ENCODE assay signal across 8 cellular contexts in genomic region chr1:38003261-38004250, GRCh38. TPM values are rescaled to one million over a fixed set of nuclear protein-coding genes. Genes with fewer than 3 reads are reported as not detected.
DNase-seq lines count a peak whose midpoint lies in the region; ATAC-seq and TF ChIP-seq lines count a peak whose summit lies in the region.

No MANE protein-coding gene starts in this region.

- H2AFZ ChIP-seq in neural progenitor cell (replicated peaks), result no peak overlapping the region

- no peaks in the 10 kb centered on the region for H3K27me3 ChIP-seq in CD4-positive, alpha-beta memory T cell (ENCODE audit: insufficient read depth, low read length)
- H3K27me3 ChIP-seq in NT2/D1 (ENCODE audit: insufficient read depth, insufficient read length) (no peaks in the 10 kb centered on the region), neural progenitor cell (no peaks in the 10 kb centered on the region)

- peaks cover 11% of the 10 kb centered on the region for H4K20me1 ChIP-seq in neural progenitor cell (ENCODE audit: low read depth)

- H3K36me3 Mint-ChIP-seq in CD4-positive, alpha-beta memory T cell, result no peaks in the 10 kb centered on the region
- H3K36me3 Mint-ChIP-seq in endothelial cell (ENCODE audit: low read depth, unreplicated experiment) (peaks cover 17% of the 10 kb centered on the region), neural progenitor cell (peaks cover 1% of the 10 kb centered on the region)

- no peak for TF ChIP-seq CTCF in endothelial cell (IDR thresholded peaks at IDR 0.05; ENCODE audit: unreplicated experiment)
- no peak for TF ChIP-seq CTCF in neural progenitor cell (IDR thresholded peaks at IDR 0.05)

- peaks cover 34% of the 10 kb centered on the region for H3K79me2 ChIP-seq in neural progenitor cell (ENCODE audit: low read depth)

- CTCF ChIA-PET in CD4-positive, alpha-beta memory T cell (lab: Charles Lee; ENCODE audit: partially characterized antibody), result interaction anchor here (0.9 to 1.6 kb wide), 2 partner anchors 10 to 13 kb away, joined by 3 to 6 read pairs; partner anchors contain the start of gene SF3A3

- peaks cover 13% of the 10 kb centered on the region for H3F3A ChIP-seq in neural progenitor cell (ENCODE audit: low read depth)

- ATAC-seq in HG03097 (IDR thresholded peaks at IDR 0.05; ENCODE audit: low FRiP score, unreplicated experiment), result no peak

- POLR2A ChIA-PET in CD4-positive, alpha-beta memory T cell (lab: Charles Lee; ENCODE audit: partially characterized antibody), result interaction anchor here (0.7 to 1.3 kb wide), 3 partner anchors 8 to 15 kb away, joined by 3 read pairs; no protein-coding TSS in a partner anchor

- peaks cover 7% of the 10 kb centered on the region for H3K4me1 ChIP-seq in CD4-positive, alpha-beta memory T cell (ENCODE audit: insufficient read depth, low read length)
- peaks cover 54% of the 10 kb centered on the region for H3K4me1 ChIP-seq in NT2/D1 (ENCODE audit: insufficient read depth, insufficient read length)
- peaks cover 42% of the 10 kb centered on the region for H3K4me1 ChIP-seq in neural progenitor cell

- peaks cover 0 to 2% (median 0%) of the 10 kb centered on the region in 8 donors for H3K9me3 Mint-ChIP-seq in CD4-positive, alpha-beta memory T cell
- H3K9me3 Mint-ChIP-seq in endothelial cell (ENCODE audit: unreplicated experiment) (no peaks in the 10 kb centered on the region), neural progenitor cell (no peaks in the 10 kb centered on the region)

- H3K27me3 Mint-ChIP-seq in CD4-positive, alpha-beta memory T cell, result peaks cover 0 to 6% of the 10 kb centered on the region in 2 donors
- H3K27me3 Mint-ChIP-seq in endothelial cell (ENCODE audit: unreplicated experiment) (peaks cover 12% of the 10 kb centered on the region), neural progenitor cell (ENCODE audit: insufficient read depth, low read depth) (peaks cover 8% of the 10 kb centered on the region)

- H3K4me1 Mint-ChIP-seq in CD4-positive, alpha-beta memory T cell, result peaks cover 6 to 35% (median 17%) of the 10 kb centered on the region in 4 donors
- peaks cover 57% of the 10 kb centered on the region for H3K4me1 Mint-ChIP-seq in endothelial cell (ENCODE audit: unreplicated experiment)
- peaks cover 48% of the 10 kb centered on the region for H3K4me1 Mint-ChIP-seq in neural progenitor cell

- DNase-seq in CD4-positive, alpha-beta memory T cell, result no peak
- DNase-seq in NT2/D1 (ENCODE audit: low read depth, low spot score) (no peak), endothelial cell (ENCODE audit: low spot score) (no peak), neural progenitor cell (ENCODE audit: low spot score) (no peak), germinal center (ENCODE audit: low spot score) (no peak), NOMO-1 treated with dmso at 0.1 percent for 144 hours (lab: John Stamatoyannopoulos, UW; ENCODE audit: unreplicated experiment) (no peak), NCI-H2196 (lab: John Stamatoyannopoulos, UW; ENCODE audit: unreplicated experiment) (no peak)

- peak overlapping the region in 1 of 2 donors; percentile 43 for H3K4me3 ChIP-seq in CD4-positive, alpha-beta memory T cell (ENCODE audit: low read length in 2 of 2)
- H3K4me3 ChIP-seq in NT2/D1 (ENCODE audit: insufficient read length, low read depth) (peak overlapping the region; percentile 94), neural progenitor cell (peak overlapping the region; percentile 62)

- H3K4me2 ChIP-seq in neural progenitor cell, result peak overlapping the region; percentile 95

- peak overlapping the region in 7 of 8 donors; percentile 62 to 87 (median 76) for H3K4me3 Mint-ChIP-seq in CD4-positive, alpha-beta memory T cell
- peak overlapping the region; percentile 99 for H3K4me3 Mint-ChIP-seq in endothelial cell (ENCODE audit: unreplicated experiment)
- peak overlapping the region; percentile 84 for H3K4me3 Mint-ChIP-seq in neural progenitor cell

- H3K27ac ChIP-seq in CD4-positive, alpha-beta memory T cell (ENCODE audit: low read depth, low read length), result no peak overlapping the region
- no peak overlapping the region for H3K27ac ChIP-seq in neural progenitor cell

- peak overlapping the region in 2 of 7 donors; percentile 53 to 80 for H3K27ac Mint-ChIP-seq in CD4-positive, alpha-beta memory T cell
- H3K27ac Mint-ChIP-seq in endothelial cell (ENCODE audit: unreplicated experiment) (peak overlapping the region; percentile 80), neural progenitor cell (no peak overlapping the region)

- no peaks in the 10 kb centered on the region for H3K9me3 ChIP-seq in CD4-positive, alpha-beta memory T cell (ENCODE audit: control insufficient read depth in 1 of 2, low read length in 2 of 2)
- H3K9me3 ChIP-seq in NT2/D1 (ENCODE audit: insufficient read depth, low read length), result no peaks in the 10 kb centered on the region
- H3K9me3 ChIP-seq in neural progenitor cell (ENCODE audit: low read depth), result no peaks in the 10 kb centered on the region

- no peaks in the 10 kb centered on the region for H3K36me3 ChIP-seq in CD4-positive, alpha-beta memory T cell (ENCODE audit: insufficient read depth, low read length)
- peaks cover 44% of the 10 kb centered on the region for H3K36me3 ChIP-seq in NT2/D1 (ENCODE audit: insufficient read depth, insufficient read length, low read length)
- no peaks in the 10 kb centered on the region for H3K36me3 ChIP-seq in neural progenitor cell

- peak overlapping the region; percentile 98 for H3K9ac ChIP-seq in NT2/D1 (ENCODE audit: insufficient read length, low read depth)
- H3K9ac ChIP-seq in neural progenitor cell, result no peak overlapping the region

- intact Hi-C loops in CD4-positive, alpha-beta memory T cell (cut with micrococcal nuclease), result no loop called here

RNA-seq across cellular contexts. Expression of gene FHL3, which starts 1.8 kb away (rescaled TPM):
- total RNA-seq in CD4-positive, alpha-beta memory T cell, result 1 to 10 TPM; 3.7 to 5.0 TPM
- polyA plus RNA-seq in CD4-positive, alpha-beta memory T cell, result 1 to 10 TPM; 3.4 to 3.7 TPM
- total RNA-seq in endothelial cell (ENCODE audit: unreplicated experiment) (142 TPM), neural progenitor cell (ENCODE audit: low replicate concordance) (8.1 and 21.5 TPM in 2 replicates)

RNA-seq across cellular contexts. Expression of gene UTP11, which starts 9.0 kb away (rescaled TPM):
- total RNA-seq in CD4-positive, alpha-beta memory T cell, result 10 to 100 TPM; 17.3 to 17.5 TPM
- polyA plus RNA-seq in CD4-positive, alpha-beta memory T cell, result 10 to 100 TPM; 21.0 to 21.9 TPM
- total RNA-seq in endothelial cell (ENCODE audit: unreplicated experiment) (44.7 TPM), neural progenitor cell (ENCODE audit: low replicate concordance) (52.4 and 86.0 TPM in 2 replicates)

RNA-seq across cellular contexts. Expression of gene SF3A3, which starts 13.7 kb away (rescaled TPM):
- total RNA-seq in CD4-positive, alpha-beta memory T cell, result 10 to 100 TPM; 74.0 to 74.6 TPM
- polyA plus RNA-seq in CD4-positive, alpha-beta memory T cell, result 100 to 1,000 TPM in 1 of 2 donors, 10 to 100 TPM in 1; 99.5 to 111 TPM
- total RNA-seq in endothelial cell (ENCODE audit: unreplicated experiment) (59.2 TPM), neural progenitor cell (ENCODE audit: low replicate concordance) (120 and 172 TPM in 2 replicates)

RNA-seq across cellular contexts. Expression of gene POU3F1, which starts 43.0 kb away (rescaled TPM):
- total RNA-seq in CD4-positive, alpha-beta memory T cell, result under 1 TPM; 0.14 to 0.15 TPM
- polyA plus RNA-seq in CD4-positive, alpha-beta memory T cell, result under 1 TPM in 1 of 2 donors, not detected in 1; 0.08 TPM
- total RNA-seq in endothelial cell (ENCODE audit: unreplicated experiment) (1.2 TPM), neural progenitor cell (ENCODE audit: low replicate concordance) (16.5 and 44.6 TPM in 2 replicates)

RNA-seq across cellular contexts. Expression of gene INPP5B, which starts 56.7 kb away (rescaled TPM):
- 10 to 100 TPM; 31.4 to 35.7 TPM for total RNA-seq in CD4-positive, alpha-beta memory T cell
- 10 to 100 TPM in 1 of 2 donors, 1 to 10 TPM in 1; 8.9 to 21.0 TPM for polyA plus RNA-seq in CD4-positive, alpha-beta memory T cell
- 18.4 TPM for total RNA-seq in endothelial cell (ENCODE audit: unreplicated experiment)
- total RNA-seq in neural progenitor cell (ENCODE audit: low replicate concordance), result 22.0 and 27.2 TPM in 2 replicates
